In genomic region chr11:118437046-118437735, GRCh38 we compare ENCODE assay signal across 1 cellular context.
TF ChIP-seq lines count a peak whose summit lies in the region.

No MANE protein-coding gene starts in this region.

TF ChIP-seq in K562, 482 proteins besides CTCF, POLR2A, EP300 and RAD21 (continued from another document and continues in another):
- TF ChIP-seq MNT (conservative IDR thresholded peaks at IDR 0.05) (peak; percentile 20 to 48; a peak in 2 of 4 replicates), PREB (CRISPR knock-in tag; IDR thresholded peaks at IDR 0.05) (no peak), HLTF (IDR thresholded peaks at IDR 0.05) (no peak; the same call in 1 of the 2 replicates), TCF7 (IDR thresholded peaks at IDR 0.05; ENCODE audit: borderline replicate concordance) (no peak), ZKSCAN8 (CRISPR knock-in tag; IDR thresholded peaks at IDR 0.05) (no peak), CHAMP1 (IDR thresholded peaks at IDR 0.05) (no peak), TCF7L2 (IDR thresholded peaks at IDR 0.05; ENCODE audit: low read depth, low read length) (no peak), ZNF76 (CRISPR knock-in tag; IDR thresholded peaks at IDR 0.05; ENCODE audit: borderline replicate concordance) (no peak), ZNF511 (CRISPR knock-in tag; IDR thresholded peaks at IDR 0.05) (0 out of 2 replicates have a peak, but pooled peaks have one; percentile 19), ZNF766 (CRISPR knock-in tag; conservative IDR thresholded peaks at IDR 0.05) (no peak), ETV5 (CRISPR knock-in tag; IDR thresholded peaks at IDR 0.05; ENCODE audit: low read depth) (no peak), ZBTB26 (CRISPR knock-in tag; IDR thresholded peaks at IDR 0.05) (no peak), GTF3C2 (IDR thresholded peaks at IDR 0.05; ENCODE audit: borderline replicate concordance, extremely low read depth, insufficient read length) (no peak), MAZ (CRISPR knock-in tag; conservative IDR thresholded peaks at IDR 0.05 in 1 of 2, IDR thresholded peaks at IDR 0.05 in 1 of 2) (peak in 1 of 2 experiments; percentile 52; a peak in 2 of 4 replicates), ZBTB1 (CRISPR knock-in tag; IDR thresholded peaks at IDR 0.05; ENCODE audit: borderline replicate concordance, low read depth) (no peak), THRA (IDR thresholded peaks at IDR 0.05) (no peak), EHMT2 (IDR thresholded peaks at IDR 0.05) (peak; percentile 24; the same call in 1 of the 2 replicates), FUS (optimal IDR thresholded peaks at IDR 0.05; ENCODE audit: low read depth, low read length) (no peak), KAT7 (CRISPR knock-in tag; IDR thresholded peaks at IDR 0.05; ENCODE audit: borderline replicate concordance) (no peak), TBP (optimal IDR thresholded peaks at IDR 0.05; ENCODE audit: low read depth, low read length) (peak; percentile 27), ARHGAP35 (IDR thresholded peaks at IDR 0.05; ENCODE audit: partially characterized antibody) (no peak), DEAF1 (CRISPR knock-in tag; IDR thresholded peaks at IDR 0.05) (no peak), NR1H2 (CRISPR knock-in tag; IDR thresholded peaks at IDR 0.05) (no peak), ARID4B (CRISPR knock-in tag; IDR thresholded peaks at IDR 0.05) (peak; percentile 63; the same call in 1 of the 2 replicates), RBM14 (IDR thresholded peaks at IDR 0.05; ENCODE audit: borderline replicate concordance, insufficient read depth, low read depth, low read length) (no peak), ZNF347 (CRISPR knock-in tag; IDR thresholded peaks at IDR 0.05; ENCODE audit: low read depth) (no peak), MXD1 (CRISPR knock-in tag; IDR thresholded peaks at IDR 0.05; ENCODE audit: borderline replicate concordance, poor library complexity, severe bottlenecking) (no peak), ATF6 (CRISPR knock-in tag; IDR thresholded peaks at IDR 0.05) (no peak), NR2C1 (IDR thresholded peaks at IDR 0.05) (no peak), NR2C1 (tag; IDR thresholded peaks at IDR 0.05) (no peak), PHTF2 (CRISPR knock-in tag; IDR thresholded peaks at IDR 0.05) (no peak), MBD2 (IDR thresholded peaks at IDR 0.05; ENCODE audit: borderline replicate concordance, low read depth) (no peak), MAFG (tag; conservative IDR thresholded peaks at IDR 0.05) (no peak), MTA2 (IDR thresholded peaks at IDR 0.05; ENCODE audit: low read depth) (peak; percentile 72), SRSF1 (IDR thresholded peaks at IDR 0.05; ENCODE audit: low read depth, low read length) (no peak), KAT2B (IDR thresholded peaks at IDR 0.05; ENCODE audit: low read depth, low read length) (no peak)
